In genomic region chr9:137138701-137139467, GRCh38 we compare ENCODE assay signal across 2 cellular contexts.
TF ChIP-seq lines count a peak whose summit lies in the region.

Gene GRIN1, plus strand, starts transcription at chr9:137139154. Its CDS starts 333 bp downstream, at chr9:137139487.

TF ChIP-seq in A549, 52 proteins besides CTCF, POLR2A, EP300 and RAD21:
- TF ChIP-seq REST (IDR thresholded peaks at IDR 0.05) (peak; percentile 79), FOSB (CRISPR knock-in tag; IDR thresholded peaks at IDR 0.05) (no peak)

TF ChIP-seq in HepG2, 621 proteins besides CTCF, POLR2A, EP300 and RAD21 (continued from another document and continues in another):
- TF ChIP-seq MXD1 (CRISPR knock-in tag; IDR thresholded peaks at IDR 0.05) (peak; percentile 59; the same call in 1 of the 2 replicates), ZBTB7B (CRISPR knock-in tag; IDR thresholded peaks at IDR 0.05) (no peak), ZSCAN21 (CRISPR knock-in tag; IDR thresholded peaks at IDR 0.05; ENCODE audit: borderline replicate concordance) (peak; percentile 49; the same call in 1 of the 2 replicates), ISX (CRISPR knock-in tag; conservative IDR thresholded peaks at IDR 0.05) (no peak), MXD3 (CRISPR knock-in tag; IDR thresholded peaks at IDR 0.05) (no peak), ZHX2 (IDR thresholded peaks at IDR 0.05; ENCODE audit: low read depth) (no peak), ZHX2 (CRISPR knock-in tag; IDR thresholded peaks at IDR 0.05; ENCODE audit: borderline replicate concordance) (peak; percentile 74; the same call in 1 of the 2 replicates), ZFY (CRISPR knock-in tag; IDR thresholded peaks at IDR 0.05) (peak; percentile 36; the same call in 1 of the 2 replicates), KDM5A (IDR thresholded peaks at IDR 0.05; ENCODE audit: borderline replicate concordance, low read length) (no peak), CREB1 (IDR thresholded peaks at IDR 0.05) (no peak), CREB1 (CRISPR knock-in tag; IDR thresholded peaks at IDR 0.05) (no peak), MIER2 (CRISPR knock-in tag; IDR thresholded peaks at IDR 0.05) (peak; percentile 87), ZNF687 (CRISPR knock-in tag; IDR thresholded peaks at IDR 0.05) (0 out of 2 replicates have a peak, but pooled peaks have one; percentile 20), ZNF451 (CRISPR knock-in tag; IDR thresholded peaks at IDR 0.05) (0 out of 2 replicates have a peak, but pooled peaks have one; percentile 55), HBP1 (CRISPR knock-in tag; IDR thresholded peaks at IDR 0.05; ENCODE audit: low read depth) (peak; percentile 89; the same call in 1 of the 2 replicates), ZNF768 (CRISPR knock-in tag; IDR thresholded peaks at IDR 0.05) (peak; percentile 36; the same call in 1 of the 2 replicates), HOXD1 (CRISPR knock-in tag; IDR thresholded peaks at IDR 0.05) (peak; percentile 54; the same call in 1 of the 2 replicates), BRCA1 (CRISPR knock-in tag; IDR thresholded peaks at IDR 0.05) (0 out of 2 replicates have a peak, but pooled peaks have one; percentile 44), YEATS4 (CRISPR knock-in tag; IDR thresholded peaks at IDR 0.05; ENCODE audit: borderline replicate concordance) (peak; percentile 35; the same call in 1 of the 2 replicates), ERF (CRISPR knock-in tag; IDR thresholded peaks at IDR 0.05) (peak; percentile 66; the same call in 1 of the 2 replicates), MLXIP (CRISPR knock-in tag; IDR thresholded peaks at IDR 0.05; ENCODE audit: borderline replicate concordance) (peak; percentile 26; the same call in 1 of the 2 replicates), KDM1A (CRISPR knock-in tag; IDR thresholded peaks at IDR 0.05) (no peak), SAP130 (CRISPR knock-in tag; IDR thresholded peaks at IDR 0.05; ENCODE audit: low read depth) (peak; percentile 52), ZNF446 (CRISPR knock-in tag; IDR thresholded peaks at IDR 0.05) (peak; percentile 93; the same call in 1 of the 2 replicates), IRF9 (CRISPR knock-in tag; IDR thresholded peaks at IDR 0.05; ENCODE audit: borderline replicate concordance) (peak; percentile 49; the same call in 1 of the 2 replicates), MED13 (CRISPR knock-in tag; IDR thresholded peaks at IDR 0.05) (0 out of 2 replicates have a peak, but pooled peaks have one; percentile 54), ZNF777 (CRISPR knock-in tag; IDR thresholded peaks at IDR 0.05) (0 out of 2 replicates have a peak, but pooled peaks have one; percentile 38), MAX (IDR thresholded peaks at IDR 0.05) (peak; percentile 62), NFKB2 (CRISPR knock-in tag; IDR thresholded peaks at IDR 0.05; ENCODE audit: borderline replicate concordance) (peak; percentile 68; the same call in 1 of the 2 replicates), SPEN (CRISPR knock-in tag; IDR thresholded peaks at IDR 0.05; ENCODE audit: low read depth) (0 out of 2 replicates have a peak, but pooled peaks have one; percentile 40)
